18 cellular contexts compared by ENCODE assay signal in genomic region chr4:17709760-17710068, GRCh38.
"Had no signal": no experiment of that assay in that cellular context is flagged by ENCODE, and none has a peak within 500 bp of the region (broad histone marks: within the 10 kb centered on the region; RNA-seq: fewer than 3 reads in every experiment).

No MANE protein-coding gene starts in this region.

- H3K27me3 ChIP-seq: colonic mucosa, gastrocnemius medialis, ovary, testis had no signal

- DNase-seq: colonic mucosa; effector CD8-positive, alpha-beta T cell; endodermal cell; foreskin fibroblast; gastrocnemius medialis; mesenchymal stem cell; mucosa of descending colon; naive B cell; ovary; posterior cingulate gyrus; psoas muscle; spleen; stimulated activated CD4-positive, alpha-beta T cell treated with anti-CD3 and anti-CD28 coated beads, Interleukin-4, amount 100 ng/mL, for 4 hours; stimulated activated naive CD8-positive, alpha-beta T cell treated with anti-CD3 and anti-CD28 coated beads, Interleukin-15, Interleukin-2, amounts not matched to agents 100 U/mL and 50 U/mL, for 24 hours; substantia nigra; testis; tibial artery had no signal

- H3K36me3 ChIP-seq: colonic mucosa, gastrocnemius medialis, ovary, spleen, tibial artery had no signal

- H3K4me3 ChIP-seq: colonic mucosa, gastrocnemius medialis, mucosa of descending colon, ovary, psoas muscle, skin epidermis, spleen, tibial artery had no signal
